ENCODE assay signal across 8 cellular contexts in genomic region chr17:4412933-4413831, GRCh38. TPM values are rescaled to one million over a fixed set of nuclear protein-coding genes. Genes with fewer than 3 reads are reported as not detected.
DNase-seq lines count a peak whose midpoint lies in the region; ATAC-seq and TF ChIP-seq lines count a peak whose summit lies in the region.

No MANE protein-coding gene starts in this region.

- TF ChIP-seq EP300 in gastroesophageal sphincter (IDR thresholded peaks at IDR 0.05) (no peak), suprapubic skin (IDR thresholded peaks at IDR 0.05) (no peak)

- H3K4me3 ChIP-seq in gastroesophageal sphincter (no peak overlapping the region), suprapubic skin (no peak overlapping the region)

- peaks cover 4% of the 10 kb centered on the region for H3K4me1 Mint-ChIP-seq in osteocyte (ENCODE audit: unreplicated experiment)

- no peak for TF ChIP-seq POLR2A in gastroesophageal sphincter (IDR thresholded peaks at IDR 0.05)
- TF ChIP-seq POLR2A in suprapubic skin (IDR thresholded peaks at IDR 0.05): no peak

- TF ChIP-seq CTCF in GM20000 (IDR thresholded peaks at IDR 0.05; ENCODE audit: extremely low read depth, missing control alignments) (peak; percentile 95), gastroesophageal sphincter (IDR thresholded peaks at IDR 0.05) (peak; percentile 77 to 97 (median 96)), osteocyte (IDR thresholded peaks at IDR 0.05) (peak; percentile 89), suprapubic skin (IDR thresholded peaks at IDR 0.05) (peak; percentile 83 to 94)

- ATAC-seq in gastroesophageal sphincter: peak; percentile 93

- H3K27ac ChIP-seq in gastroesophageal sphincter: peak overlapping the region in 1 of 4 donors; percentile 29
- no peak overlapping the region for H3K27ac ChIP-seq in suprapubic skin

- H3K36me3 ChIP-seq in gastroesophageal sphincter (no peaks in the 10 kb centered on the region), suprapubic skin (no peaks in the 10 kb centered on the region)

- H3K9me3 ChIP-seq in gastroesophageal sphincter (no peaks in the 10 kb centered on the region), suprapubic skin (no peaks in the 10 kb centered on the region)

- H3K27me3 Mint-ChIP-seq in osteocyte (ENCODE audit: unreplicated experiment): no peaks in the 10 kb centered on the region

- H3K27me3 ChIP-seq in gastroesophageal sphincter (no peaks in the 10 kb centered on the region), suprapubic skin (no peaks in the 10 kb centered on the region)

- no peaks in the 10 kb centered on the region for H3K36me3 Mint-ChIP-seq in osteocyte (ENCODE audit: unreplicated experiment)

- 28 to 40% methylated on average over 7 to 22 of the region's 27 CpGs for WGBS in gastroesophageal sphincter (ENCODE audit: low coverage in 1 of 2), 2 donors
- 35% methylated on average over 26 of the region's 27 CpGs for whole genome bisulfite sequencing in suprapubic skin

- no peak overlapping the region for H3K27ac Mint-ChIP-seq in osteocyte (ENCODE audit: unreplicated experiment)

- peaks cover 0 to 6% (median 0%) of the 10 kb centered on the region in 3 donors for H3K4me1 ChIP-seq in gastroesophageal sphincter
- peaks cover 10% of the 10 kb centered on the region for H3K4me1 ChIP-seq in suprapubic skin

- DNase-seq in AG20443 (ENCODE audit: low spot score): peak; percentile 93
- peak; percentile 83 for DNase-seq in GM20000 (ENCODE audit: low spot score)
- DNase-seq in NCI-H1048 (lab: John Stamatoyannopoulos, UW): peak; percentile 75
- peak; percentile 89 for DNase-seq in SK-N-DZ (ENCODE audit: low spot score)
- peak; percentile 94 for DNase-seq in activated gamma-delta T cell treated with Interleukin-2 at 50 U/mL for 16 hours
- peak; percentile 97 for DNase-seq in osteocyte (ENCODE audit: extremely low spot score, unreplicated experiment)
- peak; percentile 96 to 97 for DNase-seq in suprapubic skin (ENCODE audit: low spot score in 2 of 2)

- peak overlapping the region; percentile 26 for H3K4me3 Mint-ChIP-seq in osteocyte (ENCODE audit: unreplicated experiment)

- no peaks in the 10 kb centered on the region for H3K9me3 Mint-ChIP-seq in osteocyte (ENCODE audit: unreplicated experiment)

RNA-seq across cellular contexts. Expression of gene SPNS3, which starts 20.6 kb away (rescaled TPM):
- not detected in 2 replicates for polyA plus RNA-seq in SK-N-DZ (2014; cell fraction: cytosol; rRNA removed)
- not detected in 2 replicates for polyA plus RNA-seq in SK-N-DZ (2014; cell fraction: nucleus; rRNA removed)
- total RNA-seq in gastroesophageal sphincter: not detected
- not detected in 2 replicates for total RNA-seq in osteocyte
- under 1 TPM in 1 of 4 donors, not detected in 3; 0.72 TPM for total RNA-seq in suprapubic skin

RNA-seq across cellular contexts. Expression of gene UBE2G1, which starts 46.7 kb away (rescaled TPM):
- 89.3 and 113 TPM in 2 replicates for polyA plus RNA-seq in SK-N-DZ (2014; cell fraction: cytosol; rRNA removed)
- polyA plus RNA-seq in SK-N-DZ (2014; cell fraction: nucleus; rRNA removed): 42.8 and 63.0 TPM in 2 replicates
- total RNA-seq in gastroesophageal sphincter: 10 to 100 TPM; 50.9 to 77.5 (median 67.9) TPM
- total RNA-seq in osteocyte: 61.4 and 65.1 TPM in 2 replicates
- total RNA-seq in suprapubic skin: 10 to 100 TPM; 53.4 to 75.4 (median 67.4) TPM
